ENCODE assay signal across 17 cellular contexts in genomic region chr4:23237771-23238170, GRCh38.
A peak's percentile ranks its signal among the peaks of the same experiment; 100 is the strongest.
DNase-seq lines count a peak whose midpoint lies in the region; ATAC-seq lines count a peak whose summit lies in the region.
"Had no signal": no experiment of that assay in that cellular context is flagged by ENCODE, and none has a peak within 500 bp of the region (broad histone marks: within the 10 kb centered on the region; RNA-seq: fewer than 3 reads in every experiment).

No MANE protein-coding gene starts in this region.

- peak; percentile 29 for DNase-seq in Ammon's horn (ENCODE audit: low spot score)
- peak; percentile 83 to 92 for DNase-seq in NCI-H524 (lab: John Stamatoyannopoulos, UW)
- DNase-seq in foreskin melanocyte = peak; percentile 76
- peak; percentile 6 for DNase-seq in midbrain (lab: John Stamatoyannopoulos, UW)
- DNase-seq in AG08395 (ENCODE audit: low spot score) = no peak
- DNase-seq in KBM-7 = no peak
- DNase-seq in NCI-H526 treated with DMSO at 0.1 percent for 48 hours (lab: John Stamatoyannopoulos, UW) = no peak
- DNase-seq: activated CD4-positive, alpha-beta T cell treated with anti-CD3 and anti-CD28 coated beads, Interleukin-2, amount 50 U/mL, for 4 hours; activated naive CD8-positive, alpha-beta T cell treated with anti-CD3 and anti-CD28 coated beads, Interleukin-2, amount 10 ng/mL, durations not matched to agents 7 days and 5 days; activated T-cell treated with anti-CD3 and anti-CD28 coated beads, Interleukin-2, amount 50 U/mL, for 24 hours; effector memory CD4-positive, alpha-beta T cell; GF-D8; H9; NCI-H2171 treated with DMSO at 0.1 percent for 48 hours; upper lobe of right lung had no signal

- no peak for ATAC-seq in HG02678 (IDR thresholded peaks at IDR 0.05; ENCODE audit: unreplicated experiment)
- ATAC-seq: stimulated activated memory B cell treated with anti-CD40 and anti-IgM and Interleukin-4, amounts not matched to agents 10 μg/mL and 1 μg/mL and 100 μg/mL, for 72 hours; upper lobe of right lung had no signal

- in situ Hi-C loops in KBM-7 (cut with MboI; ENCODE audit: low pct_unique_long_range_greater_than_20kb, low sequenced_read_pairs) = no loop called here

Comparison
In these comparisons a context has a peak if more than half of its experiments do, and no peak if none do; other contexts are left out.
1. DNase-seq: peak in Ammon's horn (single experiment), NCI-H524 (2 of 2), foreskin melanocyte (single experiment) and midbrain (single experiment); none in AG08395 (single experiment), KBM-7 (single experiment) and NCI-H526 treated with DMSO at 0.1 percent for 48 hours (single experiment).